25 cellular contexts compared by ENCODE assay signal in genomic region chr18:22912149-22912548, GRCh38. TPM values are rescaled to one million over a fixed set of nuclear protein-coding genes. Genes with fewer than 3 reads are reported as not detected.
DNase-seq lines count a peak whose midpoint lies in the region; ATAC-seq, FAIRE-seq and TF ChIP-seq lines count a peak whose summit lies in the region.
"Had no signal": no experiment of that assay in that cellular context is flagged by ENCODE, and none has a peak within 500 bp of the region (broad histone marks: within the 10 kb centered on the region; RNA-seq: fewer than 3 reads in every experiment).

No MANE protein-coding gene starts in this region.

- H3K36me3 ChIP-seq in GM23338 (ENCODE audit: insufficient read depth) (no peaks in the 10 kb centered on the region), body of pancreas (replicated peaks in 1 of 2; ENCODE audit: insufficient read depth in 1 of 2, low read depth in 2 of 2) (no peaks in the 10 kb centered on the region), keratinocyte (ENCODE audit: control insufficient read depth in 2 of 2, extremely low read depth in 1 of 2, insufficient read depth in 2 of 2, low read length in 2 of 2) (no peaks in the 10 kb centered on the region), thyroid gland (no peaks in the 10 kb centered on the region), SK-N-SH (replicated peaks in 1 of 2; ENCODE audit: control insufficient read depth in 1 of 2, insufficient read depth in 2 of 2, low read length in 1 of 2) (no peaks in the 10 kb centered on the region)
- H3K36me3 ChIP-seq: BE2C, SJSA1 had no signal

- no peak overlapping the region for H3K4me3 Mint-ChIP-seq in GM23338
- H3K4me3 Mint-ChIP-seq: IgD-negative memory B cell had no signal

- no peaks in the 10 kb centered on the region for H3F3A ChIP-seq in GM23338 (replicated peaks; ENCODE audit: low read depth)
- H3F3A ChIP-seq in SK-N-SH (replicated peaks; ENCODE audit: insufficient read depth): no peaks in the 10 kb centered on the region

- TF ChIP-seq POLR2A in body of pancreas (IDR thresholded peaks at IDR 0.05) (no peak), thyroid gland (IDR thresholded peaks at IDR 0.05) (no peak)

- WGBS in body of pancreas, 2 donors: 88% methylated on average over 1 of the region's 1 CpG
- 97 to 100% methylated on average over 1 of the region's 1 CpG for WGBS in thyroid gland, 2 donors
- 93% methylated on average over 1 of the region's 1 CpG for WGBS in SK-N-SH (ENCODE audit: low lambda C conversion rate)

- dilution Hi-C loops in keratinocyte (cut with MboI; ENCODE audit: extremely low pct_ligation_motif_present, low sequenced_read_pairs): no loop called here

- intact Hi-C loops in body of pancreas (cut with DNase I): no loop called here
- intact Hi-C loops in thyroid gland (cut with DNase I): no loop called here

- TF ChIP-seq CTCF in GM23338 (conservative IDR thresholded peaks at IDR 0.05; ENCODE audit: low read depth in 2 of 2) (no peak), body of pancreas (IDR thresholded peaks at IDR 0.05) (no peak), keratinocyte (optimal IDR thresholded peaks at IDR 0.05 in 1 of 3, IDR thresholded peaks at IDR 0.05 in 1 of 3, conservative IDR thresholded peaks at IDR 0.05 in 1 of 3; ENCODE audit: extremely low read depth in 1 of 3, insufficient read depth in 2 of 3, low read length in 3 of 3) (no peak), thyroid gland (IDR thresholded peaks at IDR 0.05) (no peak), SK-N-SH (IDR thresholded peaks at IDR 0.05) (no peak)

- H3K4me1 ChIP-seq in GM23338 (ENCODE audit: insufficient read depth): peaks cover 38% of the 10 kb centered on the region
- peaks cover 30% of the 10 kb centered on the region for H3K4me1 ChIP-seq in body of pancreas
- peaks cover 31% of the 10 kb centered on the region for H3K4me1 ChIP-seq in keratinocyte (ENCODE audit: control insufficient read depth, extremely low read depth, insufficient read depth, low read length)
- H3K4me1 ChIP-seq in thyroid gland: peaks cover 19 to 29% of the 10 kb centered on the region in 2 donors
- no peaks in the 10 kb centered on the region for H3K4me1 ChIP-seq in SK-N-SH (ENCODE audit: control insufficient read depth in 1 of 2, insufficient read depth in 2 of 2, low read depth in 1 of 2, low read length in 1 of 2)
- H3K4me1 ChIP-seq: BE2C, SJSA1 had no signal

- no peak overlapping the region for H3K27ac ChIP-seq in GM23338 (ENCODE audit: low read depth)
- peak overlapping the region; percentile 27 to 86 (median 78) for H3K27ac ChIP-seq in body of pancreas
- H3K27ac ChIP-seq in keratinocyte (ENCODE audit: control insufficient read depth, insufficient read depth, low read length): peak overlapping the region; percentile 85
- H3K27ac ChIP-seq in thyroid gland: peak overlapping the region; percentile 51 to 88 (median 70)
- H3K27ac ChIP-seq in SK-N-SH (ENCODE audit: low read depth in 2 of 2, low read length in 1 of 2): no peak overlapping the region
- H3K27ac ChIP-seq: SJSA1 had no signal

- H3K9me2 ChIP-seq in GM23338 (ENCODE audit: insufficient read depth) (no peaks in the 10 kb centered on the region), SK-N-SH (no peaks in the 10 kb centered on the region)

- no peak for ATAC-seq in GM23338
- ATAC-seq in body of pancreas: no peak
- no peak for ATAC-seq in GM18498 (IDR thresholded peaks at IDR 0.05; ENCODE audit: unreplicated experiment)
- ATAC-seq: GM12878, Right ventricle myocardium inferior had no signal

- no peak overlapping the region for H3K9ac ChIP-seq in keratinocyte (ENCODE audit: control insufficient read depth, extremely low read depth, insufficient read depth, low read length)
- H3K9ac ChIP-seq in SK-N-SH: no peak overlapping the region

- no peaks in the 10 kb centered on the region for H3K27me3 ChIP-seq in GM23338 (ENCODE audit: insufficient read depth)
- no peaks in the 10 kb centered on the region for H3K27me3 ChIP-seq in body of pancreas
- H3K27me3 ChIP-seq in keratinocyte (ENCODE audit: control insufficient read depth, extremely low read depth, insufficient read depth, low read length): no peaks in the 10 kb centered on the region
- no peaks in the 10 kb centered on the region for H3K27me3 ChIP-seq in thyroid gland
- no peaks in the 10 kb centered on the region for H3K27me3 ChIP-seq in SK-N-SH (ENCODE audit: insufficient read depth)
- H3K27me3 ChIP-seq: BE2C, SJSA1 had no signal

- no peaks in the 10 kb centered on the region for H3K9me3 ChIP-seq in body of pancreas
- no peaks in the 10 kb centered on the region for H3K9me3 ChIP-seq in keratinocyte (ENCODE audit: control insufficient read depth, low read depth, low read length)
- H3K9me3 ChIP-seq in thyroid gland: no peaks in the 10 kb centered on the region
- H3K9me3 ChIP-seq in SK-N-SH: no peaks in the 10 kb centered on the region
- H3K9me3 ChIP-seq: BE2C, SJSA1 had no signal

- DNase-seq in GM23338 (ENCODE audit: low spot score) (no peak), body of pancreas (no peak), keratinocyte (ENCODE audit: low read depth, low spot score) (no peak), thyroid gland (no peak), SK-N-SH (no peak), mucosa of gallbladder (ENCODE audit: low spot score) (no peak)
- DNase-seq: BE2C; CD4-positive, CD25-positive, alpha-beta regulatory T cell; COR-L47; DND-41; MV-4-11; NCI-H1105 treated with DMSO at 0.1 percent for 48 hours; NCI-H2029 treated with DMSO at 0.1 percent for 48 hours; NCI-H345; NCI-H524; NCI-H82 had no signal

- H3K9me1 ChIP-seq in keratinocyte (ENCODE audit: control insufficient read depth, extremely low read depth, insufficient read depth, low read length): no peaks in the 10 kb centered on the region

- H3K4me2 ChIP-seq in GM23338 (no peak overlapping the region), keratinocyte (ENCODE audit: control insufficient read depth, extremely low read depth, insufficient read depth, low read depth, low read length) (peak overlapping the region; percentile 92), SK-N-SH (no peak overlapping the region)

- POLR2A ChIA-PET in SK-N-SH (lab: Yijun Ruan, JAX): no interaction called here

- H3K79me2 ChIP-seq in GM23338 (replicated peaks; ENCODE audit: insufficient read depth) (no peaks in the 10 kb centered on the region), keratinocyte (ENCODE audit: control insufficient read depth, insufficient read depth, low read length) (peaks cover 22% of the 10 kb centered on the region), SK-N-SH (ENCODE audit: insufficient read depth) (no peaks in the 10 kb centered on the region)

- H2AFZ ChIP-seq in GM23338: no peak overlapping the region; the same call in 1 of the 2 replicates
- peak overlapping the region; percentile 4 for H2AFZ ChIP-seq in keratinocyte (ENCODE audit: control insufficient read depth, low read length)
- H2AFZ ChIP-seq in SK-N-SH (ENCODE audit: low read depth): no peak overlapping the region

- no peak for TF ChIP-seq EP300 in SK-N-SH (IDR thresholded peaks at IDR 0.05; ENCODE audit: borderline replicate concordance in 1 of 2, low read depth in 1 of 2, low read length in 1 of 2)

- no peaks in the 10 kb centered on the region for H3K27me3 Mint-ChIP-seq in GM23338 (ENCODE audit: insufficient read depth, low read depth, poor library complexity)
- H3K27me3 Mint-ChIP-seq: CD4-positive, CD25-positive, alpha-beta regulatory T cell; IgD-negative memory B cell had no signal

- no peak overlapping the region for H3K4me3 ChIP-seq in GM23338
- H3K4me3 ChIP-seq in body of pancreas: no peak overlapping the region
- H3K4me3 ChIP-seq in keratinocyte (ENCODE audit: control insufficient read depth in 2 of 3, extremely low read depth in 1 of 3, insufficient read depth in 2 of 3, low read depth in 1 of 3, low read length in 3 of 3): no peak overlapping the region
- H3K4me3 ChIP-seq in thyroid gland (replicated peaks in 1 of 3): no peak overlapping the region
- H3K4me3 ChIP-seq in SK-N-SH (ENCODE audit: low read depth in 2 of 2, low read length in 1 of 2): no peak overlapping the region
- H3K4me3 ChIP-seq: GM12878, SJSA1 had no signal

- H3K36me3 Mint-ChIP-seq in GM23338 (ENCODE audit: low read depth): peaks cover 3% of the 10 kb centered on the region; the same call in 1 of the 3 replicates
- H3K36me3 Mint-ChIP-seq: CD4-positive, CD25-positive, alpha-beta regulatory T cell had no signal

- TF ChIP-seq RAD21 in SK-N-SH (IDR thresholded peaks at IDR 0.05; ENCODE audit: low read length): no peak

- no peak for FAIRE-seq in keratinocyte (lab: Jason Lieb, UNC)
- FAIRE-seq: A204.1, GM12878, H54, HTR-8/SVneo, RCC 7860 had no signal

- peak overlapping the region; percentile 46; the same call in 1 of the 2 replicates for H3K27ac Mint-ChIP-seq in GM23338
- H3K27ac Mint-ChIP-seq: CD4-positive, CD25-positive, alpha-beta regulatory T cell; IgD-negative memory B cell had no signal

- CTCF ChIA-PET in SK-N-SH (lab: Yijun Ruan, JAX): interaction anchor here (1.2 kb wide), 1 partner anchor 18 kb away, joined by 3 read pairs; no protein-coding TSS in a partner anchor

- H3K4me1 Mint-ChIP-seq in GM23338: peaks cover 46% of the 10 kb centered on the region
- H3K4me1 Mint-ChIP-seq: CD4-positive, CD25-positive, alpha-beta regulatory T cell; IgD-negative memory B cell had no signal

- peaks cover 4% of the 10 kb centered on the region; the same call in 1 of the 3 replicates for H3K9me3 Mint-ChIP-seq in GM23338
- H3K9me3 Mint-ChIP-seq: CD4-positive, CD25-positive, alpha-beta regulatory T cell; IgD-negative memory B cell had no signal

- H4K20me1 ChIP-seq in GM23338 (replicated peaks; ENCODE audit: insufficient read depth) (no peaks in the 10 kb centered on the region), keratinocyte (ENCODE audit: control insufficient read depth, extremely low read depth, insufficient read depth, low read length) (no peaks in the 10 kb centered on the region), SK-N-SH (ENCODE audit: insufficient read depth) (no peaks in the 10 kb centered on the region)

TF ChIP-seq in GM23338, 12 proteins besides CTCF, POLR2A, EP300 and RAD21 (continues in another document):
- no peak for TF ChIP-seq POLR2AphosphoS5 (IDR thresholded peaks at IDR 0.05; ENCODE audit: low read depth)

RNA-seq across cellular contexts. Expression of gene RBBP8, which starts 21.0 kb away (rescaled TPM):
- 49.2 and 53.3 TPM in 2 replicates for total RNA-seq in GM23338 (2014; rRNA removed; shearing (Covaris generic))
- 48.9 and 55.6 TPM in 2 replicates for polyA plus RNA-seq in GM23338 (2016; fragmentation: Nextera tagmentation; extraction: Ambion mirVana)
- 10 to 100 TPM; 30.9 to 32.6 TPM for total RNA-seq in body of pancreas
- 126 to 169 TPM (median 137 TPM) in 3 replicates for polyA plus RNA-seq in keratinocyte
- polyA plus RNA-seq in keratinocyte (2011; ENCODE audit: low read depth): 161 TPM
- polyA plus RNA-seq in keratinocyte (2011; cell fraction: cytosol; rRNA removed): 99.4 and 180 TPM in 2 replicates
- 218 and 258 TPM in 2 replicates for polyA plus RNA-seq in keratinocyte (2011; cell fraction: nucleus; rRNA removed)
- polyA plus RNA-seq in keratinocyte (2012; ENCODE audit: low replicate concordance): 48.5 and 91.8 TPM in 2 replicates
- polyA minus RNA-seq in keratinocyte: 33.7 to 158 TPM (median 66.6 TPM) in 3 replicates
- 92.1 TPM for polyA minus RNA-seq in keratinocyte (2011; cell fraction: cytosol; rRNA and poly(A)+ RNA removed)
- polyA minus RNA-seq in keratinocyte (2011; cell fraction: nucleus; rRNA and poly(A)+ RNA removed): 157 and 391 TPM in 2 replicates
- 10 to 100 TPM; 29.2 to 51.3 (median 42.5) TPM for total RNA-seq in thyroid gland
- polyA plus RNA-seq in SK-N-SH (2012; rRNA removed): 9.6 and 11.5 TPM in 2 replicates
- 15.4 and 20.1 TPM in 2 replicates for polyA plus RNA-seq in SK-N-SH (2012; cell fraction: cytosol; rRNA removed)
- polyA plus RNA-seq in SK-N-SH (2012; cell fraction: nucleus; rRNA removed): 4.4 and 7.9 TPM in 2 replicates
- total RNA-seq in mucosa of gallbladder: 30.5 TPM

Comparison
In these comparisons a context has a peak if more than half of its experiments do, and no peak if none do; other contexts are left out.
1. H3K27ac ChIP-seq: peak in body of pancreas (4 of 4), keratinocyte (single experiment) and thyroid gland (3 of 3); none in GM23338 (single experiment) and SK-N-SH (0 of 2).